ENCODE assay signal across 17 cellular contexts in the genomic region with DNA sequence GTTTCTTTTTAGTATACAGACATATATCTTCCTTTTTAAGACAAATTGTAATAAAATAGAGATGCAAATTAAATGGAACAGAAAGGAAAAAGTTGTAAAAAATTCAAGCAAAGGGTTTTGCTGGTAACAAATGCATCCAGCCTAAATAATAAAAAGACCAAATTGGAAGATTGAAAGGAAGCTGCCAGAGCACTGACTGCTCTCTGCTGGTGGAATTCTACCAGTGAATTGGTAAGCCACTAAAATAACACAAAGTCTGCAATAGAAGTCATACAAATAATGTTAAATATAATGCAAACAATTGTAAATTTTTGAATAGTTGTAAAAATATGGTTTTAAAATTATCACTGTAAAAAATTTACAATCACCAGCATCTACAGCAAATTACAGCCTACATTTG.
A peak's percentile ranks its signal among the peaks of the same experiment; 100 is the strongest.
DNase-seq lines count a peak whose midpoint lies in the region; TF ChIP-seq lines count a peak whose summit lies in the region.
"Had no signal": no experiment of that assay in that cellular context is flagged by ENCODE, and none has a peak within 500 bp of the region (broad histone marks: within the 10 kb centered on the region; RNA-seq: fewer than 3 reads in every experiment).

No MANE protein-coding gene starts in this region.

- H3K27ac ChIP-seq in smooth muscle cell (ENCODE audit: low read depth): no peak overlapping the region
- H3K27ac ChIP-seq: BLaER1 treated with 17β-estradiol and CSF1 and Interleukin-3, amounts not matched to agents 10 nM and 100 nM; PC-9; SK-N-MC had no signal

- no peak overlapping the region for H3K9ac ChIP-seq in adipocyte (ENCODE audit: low read length)
- H3K9ac ChIP-seq in smooth muscle cell (ENCODE audit: low read depth): no peak overlapping the region
- H3K9ac ChIP-seq: BLaER1 treated with 17β-estradiol and CSF1 and Interleukin-3, amounts not matched to agents 10 nM and 100 nM had no signal

- H3K4me3 ChIP-seq in adipocyte (ENCODE audit: low read length) (no peak overlapping the region), epithelial cell of proximal tubule (ENCODE audit: low read depth, low read length) (no peak overlapping the region), smooth muscle cell (no peak overlapping the region)
- H3K4me3 ChIP-seq: BLaER1 treated with 17β-estradiol and CSF1 and Interleukin-3, amounts not matched to agents 10 nM and 100 nM; PC-9; SK-N-MC had no signal

- H3K27me3 ChIP-seq in adipocyte (replicated peaks; ENCODE audit: control insufficient read depth, insufficient read depth, low read length): no peaks in the 10 kb centered on the region
- no peaks in the 10 kb centered on the region for H3K27me3 ChIP-seq in smooth muscle cell (ENCODE audit: low read depth)
- H3K27me3 ChIP-seq: BLaER1 treated with 17β-estradiol and CSF1 and Interleukin-3, amounts not matched to agents 10 nM and 100 nM had no signal

- no peaks in the 10 kb centered on the region for H3K9me3 ChIP-seq in adipocyte (ENCODE audit: control insufficient read depth, low read length)
- H3K9me3 ChIP-seq in smooth muscle cell (replicated peaks; ENCODE audit: low read depth): no peaks in the 10 kb centered on the region
- H3K9me3 ChIP-seq: BLaER1 treated with 17β-estradiol and CSF1 and Interleukin-3, amounts not matched to agents 10 nM and 100 nM had no signal

- H3F3A ChIP-seq in smooth muscle cell (ENCODE audit: low read depth): no peaks in the 10 kb centered on the region

- no peaks in the 10 kb centered on the region for H3K4me1 ChIP-seq in adipocyte (ENCODE audit: control insufficient read depth, insufficient read depth, low read length)
- H3K4me1 ChIP-seq in smooth muscle cell (ENCODE audit: low read depth): no peaks in the 10 kb centered on the region
- H3K4me1 ChIP-seq: BLaER1 treated with 17β-estradiol and CSF1 and Interleukin-3, amounts not matched to agents 10 nM and 100 nM had no signal

- H3K79me2 ChIP-seq in smooth muscle cell (ENCODE audit: low read depth): no peaks in the 10 kb centered on the region

- POLR2A ChIA-PET in HEK293T (lab: Yijun Ruan, JAX): no interaction called here

- TF ChIP-seq CTCF in epithelial cell of proximal tubule (conservative IDR thresholded peaks at IDR 0.05; ENCODE audit: low read depth, low read length): peak; percentile 66
- TF ChIP-seq CTCF in smooth muscle cell (IDR thresholded peaks at IDR 0.05; ENCODE audit: borderline replicate concordance, insufficient read depth, poor library complexity, severe bottlenecking): peak; percentile 3

- H3K36me3 ChIP-seq in adipocyte (ENCODE audit: control insufficient read depth, insufficient read depth, low read length, severe bottlenecking): no peaks in the 10 kb centered on the region
- no peaks in the 10 kb centered on the region for H3K36me3 ChIP-seq in smooth muscle cell (ENCODE audit: low read depth)
- H3K36me3 ChIP-seq: BLaER1 treated with 17β-estradiol and CSF1 and Interleukin-3, amounts not matched to agents 10 nM and 100 nM had no signal

- no peaks in the 10 kb centered on the region for H4K20me1 ChIP-seq in smooth muscle cell (ENCODE audit: low read depth)
- H4K20me1 ChIP-seq: BLaER1 treated with 17β-estradiol and CSF1 and Interleukin-3, amounts not matched to agents 10 nM and 100 nM had no signal

- CTCF ChIA-PET in HEK293T (lab: Yijun Ruan, JAX): no interaction called here

- no peak overlapping the region for H3K4me2 ChIP-seq in smooth muscle cell
- H3K4me2 ChIP-seq: BLaER1 treated with 17β-estradiol and CSF1 and Interleukin-3, amounts not matched to agents 10 nM and 100 nM; PC-9 had no signal

- no peak overlapping the region for H2AFZ ChIP-seq in smooth muscle cell (ENCODE audit: low read depth)
- H2AFZ ChIP-seq: PC-9 had no signal

- DNase-seq in DMS53 (lab: John Stamatoyannopoulos, UW): peak; percentile 12
- DNase-seq in DMS53 treated with DMSO at 0.1 percent for 48 hours (lab: John Stamatoyannopoulos, UW; ENCODE audit: unreplicated experiment): no peak
- peak; percentile 31 for DNase-seq in adipocyte (ENCODE audit: low read depth)
- DNase-seq in epithelial cell of proximal tubule (ENCODE audit: low read depth): no peak
- DNase-seq in smooth muscle cell (lab: John Stamatoyannopoulos, UW; ENCODE audit: unreplicated experiment): no peak
- DNase-seq in HEK293T (ENCODE audit: extremely low spot score): no peak
- no peak for DNase-seq in activated effector memory CD4-positive, alpha-beta T cell treated with Interleukin-2 at 50 U/mL for 16 hours
- no peak for DNase-seq in 8988T
- DNase-seq: EL, KBM-7, NCI-H1436, NCI-H2081, NCI-H510A, NCI-H774, PC-9 had no signal

TF ChIP-seq in HEK293T, 16 proteins besides CTCF, POLR2A, EP300 and RAD21:
- TF ChIP-seq ARNT (IDR thresholded peaks at IDR 0.05) (no peak), ZNF384 (IDR thresholded peaks at IDR 0.05) (no peak), FOXM1 (IDR thresholded peaks at IDR 0.05; ENCODE audit: borderline replicate concordance) (no peak), NFRKB (IDR thresholded peaks at IDR 0.05) (no peak), SUZ12 (IDR thresholded peaks at IDR 0.05) (no peak), CTBP1 (IDR thresholded peaks at IDR 0.05; ENCODE audit: borderline replicate concordance) (no peak), LEF1 (IDR thresholded peaks at IDR 0.05; ENCODE audit: borderline replicate concordance) (no peak), FOXK2 (IDR thresholded peaks at IDR 0.05) (no peak), TARDBP (IDR thresholded peaks at IDR 0.05) (no peak), PKNOX1 (IDR thresholded peaks at IDR 0.05) (no peak)

Comparison
In these comparisons a context has a peak if more than half of its experiments do, and no peak if none do; other contexts are left out.
1. DNase-seq: peak in DMS53 (single experiment) and adipocyte (single experiment); none in DMS53 treated with DMSO at 0.1 percent for 48 hours (single experiment), epithelial cell of proximal tubule (single experiment), smooth muscle cell (single experiment), HEK293T (single experiment), activated effector memory CD4-positive, alpha-beta T cell treated with Interleukin-2 at 50 U/mL for 16 hours (single experiment) and 8988T (single experiment).